In the genomic region with DNA sequence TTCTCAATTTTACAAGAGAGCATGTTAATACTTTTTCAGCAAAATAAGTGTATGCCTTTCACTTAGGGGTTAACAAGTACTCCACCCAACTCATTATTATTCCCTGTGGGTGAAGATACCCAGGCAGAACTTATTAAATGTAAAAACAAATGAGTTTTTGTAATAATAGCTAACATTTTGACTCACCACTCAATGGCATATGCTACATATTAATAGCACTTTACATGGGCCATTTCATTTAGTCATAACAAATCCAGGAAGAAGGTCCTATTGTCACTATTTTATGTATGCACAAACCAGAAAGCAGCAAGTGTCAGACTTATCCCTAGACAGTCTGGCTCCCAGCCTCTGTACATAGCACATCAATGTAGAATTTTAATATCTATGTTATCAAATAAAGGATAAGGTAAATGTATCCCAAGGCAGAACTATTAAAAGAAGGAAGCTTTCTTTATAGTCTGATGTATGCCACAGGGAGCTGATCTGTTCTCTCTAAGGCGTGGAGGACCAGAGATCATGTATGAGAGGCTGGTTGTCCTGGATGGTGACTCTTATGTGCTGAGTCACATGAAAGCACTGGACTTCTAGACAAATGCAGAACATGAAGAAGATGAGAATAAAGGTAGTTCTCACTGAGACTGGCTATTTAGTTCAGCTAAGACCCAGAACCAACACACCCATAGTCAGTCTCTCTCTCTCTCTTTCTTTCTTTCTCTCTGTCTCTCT, we compare ENCODE assay signal across 10 cellular contexts. TPM values are rescaled to one million over a fixed set of nuclear protein-coding genes. Genes with fewer than 3 reads are reported as not detected.
"Had no signal": no experiment of that assay in that cellular context is flagged by ENCODE, and none has a peak within 500 bp of the region (broad histone marks: within the 10 kb centered on the region; RNA-seq: fewer than 3 reads in every experiment).

No MANE protein-coding gene starts in this region.

RNA-seq across cellular contexts. Expression of a gene that starts 9.5 kb away (rescaled TPM):
- total RNA-seq: activated CD4-positive, alpha-beta memory T cell treated with anti-CD3 and anti-CD28 coated beads for 36 hours; activated naive CD4-positive, alpha-beta T cell treated with anti-CD3 and anti-CD28 coated beads for 36 hours; activated naive CD4-positive, alpha-beta T cell treated with anti-CD3 and anti-CD28 coated beads, Interleukin-2, amount 50 U/mL, for 72 hours; activated T-cell treated with anti-CD3 and anti-CD28 coated beads, Interleukin-2, amount 50 U/mL, for 4 hours; activated T-helper 1 cell treated with anti-CD3 and anti-CD28 coated beads, Interleukin-12 subunit alpha, Interleukin-12 subunit beta, Interleukin-2, Interleukin-4 antibody, amounts not matched to agents 30 ng/mL and 10 ng/mL and 1 ng/mL, durations not matched to agents 14 hours and 24 hours and 36 hours; bronchial epithelial cell; MCF 10A; OCI-LY7; SJCRH30 had no signal
- polyA plus RNA-seq: SK-N-SH had no signal

RNA-seq across cellular contexts. Expression of a gene that starts 33.7 kb away (rescaled TPM):
- total RNA-seq: OCI-LY7, SJCRH30 had no signal
- polyA plus RNA-seq: SK-N-SH had no signal

RNA-seq across cellular contexts. Expression of a gene that starts 38.1 kb away (rescaled TPM):
- total RNA-seq: OCI-LY7, SJCRH30 had no signal
- polyA plus RNA-seq: SK-N-SH had no signal

RNA-seq across cellular contexts. Expression of a gene that starts 52.5 kb away (rescaled TPM):
- total RNA-seq: OCI-LY7, SJCRH30 had no signal
